Comparison of ENCODE assay signal across 14 cellular contexts in the genomic region with DNA sequence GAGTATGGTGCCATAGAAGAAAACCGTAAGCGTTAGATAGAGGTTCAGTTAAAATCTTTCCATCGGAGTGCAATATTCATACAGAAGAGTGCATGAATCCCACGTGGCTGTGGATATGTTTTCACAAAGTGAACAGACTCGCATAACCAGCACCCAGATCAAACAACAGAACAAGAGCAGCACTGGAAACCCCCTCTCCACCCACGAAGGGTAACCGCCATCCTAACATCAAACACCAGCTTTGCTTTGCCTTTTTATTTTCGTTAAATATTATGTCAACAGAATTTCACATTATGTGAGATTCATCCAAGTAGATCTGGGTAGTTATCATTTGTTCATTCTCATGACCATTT. TPM values are rescaled to one million over a fixed set of nuclear protein-coding genes. Genes with fewer than 3 reads are reported as not detected.
DNase-seq lines count a peak whose midpoint lies in the region; TF ChIP-seq lines count a peak whose summit lies in the region.
"Had no signal": no experiment of that assay in that cellular context is flagged by ENCODE, and none has a peak within 500 bp of the region (broad histone marks: within the 10 kb centered on the region; RNA-seq: fewer than 3 reads in every experiment).

No MANE protein-coding gene starts in this region.

- no peaks in the 10 kb centered on the region for H3K79me2 ChIP-seq in neural progenitor cell (ENCODE audit: low read depth)

- H3K4ac ChIP-seq in mesenchymal stem cell (ENCODE audit: low read depth in 1 of 2, low read length in 2 of 2): no peak overlapping the region

- H3K9ac ChIP-seq in neural progenitor cell (no peak overlapping the region), mesenchymal stem cell (ENCODE audit: low read length) (no peak overlapping the region)

- no peak overlapping the region for H3K14ac ChIP-seq in mesenchymal stem cell (ENCODE audit: low read length in 2 of 2)

- peaks cover 52% of the 10 kb centered on the region for H3K4me1 Mint-ChIP-seq in activated T-cell treated with anti-CD3 and anti-CD28 coated beads, Interleukin-2, amount 50 U/mL, for 24 hours (ENCODE audit: low read depth)
- no peaks in the 10 kb centered on the region for H3K4me1 Mint-ChIP-seq in neural progenitor cell

- peaks cover 7% of the 10 kb centered on the region for H3K9me3 Mint-ChIP-seq in activated T-cell treated with anti-CD3 and anti-CD28 coated beads, Interleukin-2, amount 50 U/mL, for 24 hours
- peaks cover 4% of the 10 kb centered on the region for H3K9me3 Mint-ChIP-seq in neural progenitor cell

- H3K4me2 ChIP-seq in neural progenitor cell (peak overlapping the region; percentile 35), mesenchymal stem cell (ENCODE audit: low read length, poor library complexity, severe bottlenecking) (no peak overlapping the region)

- no peak overlapping the region for H4K8ac ChIP-seq in mesenchymal stem cell (ENCODE audit: low read length)

- H2BK15ac ChIP-seq in mesenchymal stem cell (ENCODE audit: low read depth, poor library complexity, severe bottlenecking): no peak overlapping the region

- H2BK120ac ChIP-seq in mesenchymal stem cell (ENCODE audit: low read depth, low read length): no peak overlapping the region

- H3K4me3 ChIP-seq in neural progenitor cell (no peak overlapping the region), thymus (ENCODE audit: low read length) (no peak overlapping the region), mesenchymal stem cell (ENCODE audit: insufficient read depth in 1 of 2, low read depth in 1 of 2, low read length in 2 of 2) (no peak overlapping the region), H7 (ENCODE audit: insufficient read depth, low read depth, low read length) (no peak overlapping the region)
- H3K4me3 ChIP-seq: dorsolateral prefrontal cortex, pancreas had no signal

- H3K27ac ChIP-seq in neural progenitor cell: no peak overlapping the region
- peak overlapping the region; percentile 25 for H3K27ac ChIP-seq in thymus (ENCODE audit: low read depth)
- no peak overlapping the region for H3K27ac ChIP-seq in mesenchymal stem cell (ENCODE audit: low read length, poor library complexity, severe bottlenecking)
- H3K27ac ChIP-seq: dorsolateral prefrontal cortex, pancreas had no signal

- H2AFZ ChIP-seq in neural progenitor cell (replicated peaks) (no peak overlapping the region), mesenchymal stem cell (ENCODE audit: low read depth, low read length) (no peak overlapping the region)

- peak; percentile 17 for DNase-seq in stimulated activated CD8-positive, alpha-beta memory T cell treated with anti-CD3 and anti-CD28 coated beads, Interleukin-12 subunit alpha, Interleukin-12 subunit beta, amount 100 ng/mL, for 1 hour (ENCODE audit: low read depth)
- no peak for DNase-seq in stimulated activated CD8-positive, alpha-beta memory T cell treated with anti-CD3 and anti-CD28 coated beads, Interleukin-4, amount 100 ng/mL, for 48 hours
- DNase-seq in activated T-cell treated with anti-CD3 and anti-CD28 coated beads, Interleukin-2, amount 50 U/mL, for 24 hours: peak; percentile 51
- DNase-seq in neural progenitor cell (ENCODE audit: low spot score): no peak
- DNase-seq in mesenchymal stem cell: no peak
- DNase-seq in retina: no peak
- DNase-seq in H7: no peak
- DNase-seq: dorsolateral prefrontal cortex, Karpas-422, pancreas had no signal

- H3K4me3 Mint-ChIP-seq in activated T-cell treated with anti-CD3 and anti-CD28 coated beads, Interleukin-2, amount 50 U/mL, for 24 hours: peak overlapping the region; percentile 40
- H3K4me3 Mint-ChIP-seq in neural progenitor cell: no peak overlapping the region

- H3K27me3 ChIP-seq in neural progenitor cell (no peaks in the 10 kb centered on the region), thymus (ENCODE audit: control insufficient read depth, insufficient read depth) (no peaks in the 10 kb centered on the region), mesenchymal stem cell (ENCODE audit: control insufficient read depth in 1 of 2, insufficient read depth in 1 of 2, low read length in 2 of 2) (peaks cover 0 to 21% of the 10 kb centered on the region in 2 experiments), H7 (ENCODE audit: control insufficient read depth, insufficient read depth, low read length) (no peaks in the 10 kb centered on the region)
- H3K27me3 ChIP-seq: dorsolateral prefrontal cortex, pancreas had no signal

- H3K27ac Mint-ChIP-seq in activated T-cell treated with anti-CD3 and anti-CD28 coated beads, Interleukin-2, amount 50 U/mL, for 24 hours: peak overlapping the region; percentile 38
- H3K27ac Mint-ChIP-seq in neural progenitor cell: no peak overlapping the region

- no peak overlapping the region for H2AK5ac ChIP-seq in mesenchymal stem cell (ENCODE audit: low read length, severe bottlenecking)

- H3K9me3 ChIP-seq in neural progenitor cell (ENCODE audit: low read depth): no peaks in the 10 kb centered on the region
- H3K9me3 ChIP-seq in thymus (ENCODE audit: control insufficient read depth): no peaks in the 10 kb centered on the region
- H3K9me3 ChIP-seq in mesenchymal stem cell (ENCODE audit: control insufficient read depth, low read length): no peaks in the 10 kb centered on the region
- H3K9me3 ChIP-seq: pancreas had no signal

- H2BK12ac ChIP-seq in mesenchymal stem cell (ENCODE audit: low read length in 2 of 2): no peak overlapping the region

- no peak overlapping the region for H3K23ac ChIP-seq in mesenchymal stem cell (ENCODE audit: low read length in 2 of 2)

- WGBS in thymus: 43% methylated on average over 8 of the region's 8 CpGs
- WGBS in mesenchymal stem cell: 81% methylated on average over 6 of the region's 8 CpGs

- H3K27me3 Mint-ChIP-seq in activated T-cell treated with anti-CD3 and anti-CD28 coated beads, Interleukin-2, amount 50 U/mL, for 24 hours: no peaks in the 10 kb centered on the region
- no peaks in the 10 kb centered on the region for H3K27me3 Mint-ChIP-seq in neural progenitor cell (ENCODE audit: insufficient read depth, low read depth)

- peaks cover 17% of the 10 kb centered on the region for H3K36me3 Mint-ChIP-seq in activated T-cell treated with anti-CD3 and anti-CD28 coated beads, Interleukin-2, amount 50 U/mL, for 24 hours (ENCODE audit: low read depth)
- peaks cover 8% of the 10 kb centered on the region for H3K36me3 Mint-ChIP-seq in neural progenitor cell

- H4K20me1 ChIP-seq in neural progenitor cell (ENCODE audit: low read depth): no peaks in the 10 kb centered on the region

- no peaks in the 10 kb centered on the region for H3K79me1 ChIP-seq in mesenchymal stem cell (replicated peaks; ENCODE audit: low read length, poor library complexity, severe bottlenecking)

- no peak overlapping the region for H4K91ac ChIP-seq in mesenchymal stem cell (ENCODE audit: low read length)

- peaks cover 12% of the 10 kb centered on the region for H3K4me1 ChIP-seq in neural progenitor cell
- H3K4me1 ChIP-seq in thymus (ENCODE audit: control insufficient read depth, insufficient read depth, low read length): peaks cover 9% of the 10 kb centered on the region
- peaks cover 4% of the 10 kb centered on the region for H3K4me1 ChIP-seq in mesenchymal stem cell (ENCODE audit: control insufficient read depth, insufficient read depth, low read depth, low read length)
- H3K4me1 ChIP-seq: pancreas had no signal

- H2BK5ac ChIP-seq in mesenchymal stem cell (ENCODE audit: low read depth, low read length, poor library complexity, severe bottlenecking): no peak overlapping the region

- no peaks in the 10 kb centered on the region for H3F3A ChIP-seq in neural progenitor cell (ENCODE audit: low read depth)

- no peak for TF ChIP-seq CTCF in neural progenitor cell (IDR thresholded peaks at IDR 0.05)

- H3K36me3 ChIP-seq in neural progenitor cell: no peaks in the 10 kb centered on the region
- H3K36me3 ChIP-seq in thymus (ENCODE audit: control insufficient read depth, insufficient read depth): peaks cover 8% of the 10 kb centered on the region
- peaks cover 0 to 4% of the 10 kb centered on the region in 2 experiments for H3K36me3 ChIP-seq in mesenchymal stem cell (ENCODE audit: control insufficient read depth in 1 of 2, insufficient read depth in 2 of 2, low read depth in 1 of 2, low read length in 2 of 2)
- H3K36me3 ChIP-seq in H7 (replicated peaks; ENCODE audit: control insufficient read depth, insufficient read depth, low read length): no peaks in the 10 kb centered on the region; the same call in none of the 2 replicates
- H3K36me3 ChIP-seq: pancreas had no signal

- H3K18ac ChIP-seq in mesenchymal stem cell (ENCODE audit: low read depth in 1 of 2, low read length in 2 of 2): no peak overlapping the region

RNA-seq across cellular contexts. Expression of a gene that starts 4.7 kb away (rescaled TPM):
- total RNA-seq in neural progenitor cell (ENCODE audit: low replicate concordance): not detected in 2 replicates
- polyA plus RNA-seq in thymus: 0.75 TPM
- polyA plus RNA-seq in mesenchymal stem cell (2013, experiment 1 of 2): not detected
- polyA plus RNA-seq in mesenchymal stem cell (2013, experiment 2 of 2): not detected
- total RNA-seq in H7 (2014; rRNA removed; shearing (Covaris generic)): not detected in 2 replicates
- total RNA-seq: dorsolateral prefrontal cortex, glomerular endothelial cell, liver, NCI-H460, pancreas had no signal
- polyA plus RNA-seq: liver, pancreas had no signal

RNA-seq across cellular contexts. Expression of a gene that starts 55.2 kb away (rescaled TPM):
- 28.8 and 62.5 TPM in 2 replicates for total RNA-seq in neural progenitor cell (ENCODE audit: low replicate concordance)
- 2.4 TPM for polyA plus RNA-seq in thymus
- 10.5 TPM for polyA plus RNA-seq in mesenchymal stem cell (2013, experiment 1 of 2)
- 10.6 TPM for polyA plus RNA-seq in mesenchymal stem cell (2013, experiment 2 of 2)
- 76.2 and 111 TPM in 2 replicates for total RNA-seq in H7 (2014; rRNA removed; shearing (Covaris generic))

Comparison
In these comparisons a context has a peak if more than half of its experiments do, and no peak if none do; other contexts are left out.
1. DNase-seq: peak in stimulated activated CD8-positive, alpha-beta memory T cell treated with anti-CD3 and anti-CD28 coated beads, Interleukin-12 subunit alpha, Interleukin-12 subunit beta, amount 100 ng/mL, for 1 hour (single experiment) and activated T-cell treated with anti-CD3 and anti-CD28 coated beads, Interleukin-2, amount 50 U/mL, for 24 hours (single experiment); none in stimulated activated CD8-positive, alpha-beta memory T cell treated with anti-CD3 and anti-CD28 coated beads, Interleukin-4, amount 100 ng/mL, for 48 hours (single experiment), neural progenitor cell (single experiment), mesenchymal stem cell (single experiment), retina (single experiment) and H7 (single experiment).